In the genomic region with DNA sequence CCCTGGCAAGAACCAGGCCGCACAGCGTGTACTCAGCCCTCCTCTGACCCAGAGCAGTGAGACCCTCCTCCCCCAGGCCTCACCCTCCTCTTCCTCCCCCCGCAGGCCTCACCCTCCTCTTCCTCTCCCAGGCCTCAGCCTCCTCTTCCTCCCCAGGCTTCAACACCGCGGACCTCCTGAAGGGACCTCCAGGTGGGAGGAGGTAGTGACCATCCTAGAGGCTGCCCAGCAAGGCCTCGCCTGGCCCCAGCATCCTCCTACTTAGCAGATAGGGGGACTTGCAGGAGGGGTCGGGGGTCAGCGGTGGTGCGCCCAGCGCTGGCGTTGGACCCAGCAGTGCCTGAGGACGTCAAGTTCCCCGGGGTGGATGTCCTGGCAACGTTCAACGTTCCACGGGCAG, we compare ENCODE assay signal across 1 cellular context.
TF ChIP-seq lines count a peak whose summit lies in the region.

No MANE protein-coding gene starts in this region.

TF ChIP-seq in K562, 482 proteins besides CTCF, POLR2A, EP300 and RAD21 (continued from another document):
- TF ChIP-seq, protein P1, sequence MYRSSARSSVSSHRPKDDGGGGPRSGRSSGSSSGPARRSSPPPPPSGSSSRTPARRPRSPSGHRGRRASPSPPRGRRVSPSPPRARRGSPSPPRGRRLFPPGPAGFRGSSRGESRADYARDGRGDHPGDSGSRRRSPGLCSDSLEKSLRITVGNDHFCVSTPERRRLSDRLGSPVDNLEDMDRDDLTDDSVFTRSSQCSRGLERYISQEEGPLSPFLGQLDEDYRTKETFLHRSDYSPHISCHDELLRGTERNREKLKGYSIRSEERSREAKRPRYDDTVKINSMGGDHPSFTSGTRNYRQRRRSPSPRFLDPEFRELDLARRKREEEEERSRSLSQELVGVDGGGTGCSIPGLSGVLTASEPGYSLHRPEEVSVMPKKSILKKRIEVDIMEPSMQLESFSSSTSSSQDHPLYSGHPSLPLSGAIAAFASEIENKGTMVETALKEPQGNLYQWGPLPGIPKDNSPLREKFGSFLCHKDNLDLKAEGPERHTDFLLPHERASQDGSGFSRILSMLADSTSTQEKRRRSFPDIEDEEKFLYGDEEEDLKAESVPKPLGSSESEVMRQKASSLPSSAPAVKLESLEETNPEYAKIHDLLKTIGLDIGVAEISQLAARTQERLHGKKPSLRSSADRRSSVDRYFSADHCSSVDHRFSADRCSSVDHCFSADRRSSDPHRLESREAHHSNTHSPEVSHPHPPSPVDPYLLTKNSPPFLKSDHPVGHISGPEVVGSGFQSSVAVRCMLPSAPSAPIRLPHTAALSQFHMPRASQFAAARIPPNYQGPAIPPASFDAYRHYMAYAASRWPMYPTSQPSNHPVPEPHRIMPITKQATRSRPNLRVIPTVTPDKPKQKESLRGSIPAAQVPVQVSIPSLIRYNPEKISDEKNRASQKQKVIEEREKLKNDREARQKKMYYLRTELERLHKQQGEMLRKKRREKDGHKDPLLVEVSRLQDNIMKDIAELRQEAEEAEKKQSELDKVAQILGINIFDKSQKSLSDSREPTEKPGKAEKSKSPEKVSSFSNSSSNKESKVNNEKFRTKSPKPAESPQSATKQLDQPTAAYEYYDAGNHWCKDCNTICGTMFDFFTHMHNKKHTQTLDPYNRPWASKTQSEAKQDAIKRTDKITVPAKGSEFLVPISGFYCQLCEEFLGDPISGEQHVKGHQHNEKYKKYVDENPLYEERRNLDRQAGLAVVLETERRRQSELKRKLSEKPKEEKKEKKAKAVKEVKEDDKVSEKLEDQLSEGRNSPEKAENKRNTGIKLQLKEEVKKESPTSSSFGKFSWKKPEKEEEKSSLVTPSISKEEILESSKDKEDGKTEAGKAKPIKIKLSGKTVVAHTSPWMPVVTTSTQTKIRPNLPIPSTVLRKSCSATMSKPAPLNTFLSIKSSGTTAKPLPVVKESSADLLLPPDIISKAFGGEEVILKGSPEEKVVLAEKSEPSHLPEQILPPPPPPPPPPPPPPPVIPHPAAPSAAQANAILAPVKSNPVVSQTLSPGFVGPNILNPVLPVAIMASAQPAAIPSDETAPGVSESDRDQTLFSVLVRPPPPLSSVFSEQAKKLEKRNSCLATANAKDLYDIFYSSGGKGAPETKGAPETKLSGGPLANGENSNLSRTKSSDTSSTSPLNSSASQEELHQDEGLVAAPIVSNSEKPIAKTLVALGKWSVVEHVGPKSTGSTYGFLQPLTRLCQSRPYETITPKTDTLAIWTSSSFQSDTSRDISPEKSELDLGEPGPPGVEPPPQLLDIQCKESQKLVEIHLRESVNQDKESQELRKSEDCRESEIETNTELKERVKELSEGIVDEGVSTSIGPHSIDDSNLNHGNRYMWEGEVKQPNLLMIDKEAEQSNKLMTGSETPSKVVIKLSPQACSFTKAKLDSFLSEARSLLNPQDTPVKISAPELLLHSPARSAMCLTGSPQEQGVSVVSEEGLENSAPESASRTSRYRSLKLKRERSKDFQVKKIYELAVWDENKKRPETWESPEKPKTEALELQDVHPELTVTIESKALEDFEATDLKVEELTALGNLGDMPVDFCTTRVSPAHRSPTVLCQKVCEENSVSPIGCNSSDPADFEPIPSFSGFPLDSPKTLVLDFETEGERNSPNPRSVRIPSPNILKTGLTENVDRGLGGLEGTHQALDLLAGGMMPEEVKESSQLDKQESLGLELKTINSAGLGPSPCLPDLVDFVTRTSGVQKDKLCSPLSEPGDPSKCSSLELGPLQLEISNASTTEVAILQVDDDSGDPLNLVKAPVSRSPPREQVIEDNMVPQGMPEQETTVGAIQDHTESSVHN (IDR thresholded peaks at IDR 0.05; ENCODE audit: borderline replicate concordance in 1 of 2, low read depth in 1 of 2) = no peak
- TF ChIP-seq GTF2F1 (IDR thresholded peaks at IDR 0.05; ENCODE audit: low read depth, low read length) (no peak), SAFB2 (IDR thresholded peaks at IDR 0.05; ENCODE audit: borderline replicate concordance, low read depth, low read length, severe bottlenecking) (no peak)
TF ChIP-seq in K562: peak in this region for 2.
